In the genomic region with DNA sequence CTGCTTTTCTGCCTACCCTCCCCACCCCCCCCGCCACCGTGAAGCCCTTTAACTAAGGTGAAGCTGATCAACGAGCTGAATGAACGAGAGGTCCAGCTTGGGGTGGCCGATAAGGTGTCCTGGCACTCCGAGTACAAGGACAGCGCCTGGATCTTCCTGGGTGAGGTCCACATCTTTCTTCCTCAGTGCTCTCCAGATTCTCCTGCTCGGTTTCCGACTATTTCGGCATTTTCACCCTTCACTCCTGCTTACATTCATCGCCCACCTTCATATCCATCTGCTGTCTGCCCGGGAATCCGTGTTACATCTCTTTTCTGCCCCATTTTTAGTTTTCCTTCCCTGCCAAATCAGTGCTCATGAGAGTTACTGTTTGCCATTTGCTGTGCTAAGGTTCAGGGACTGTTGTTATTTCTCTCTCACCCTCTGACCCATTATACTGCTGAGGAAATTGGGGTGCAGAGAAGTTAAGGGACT, we compare ENCODE assay signal across 8 cellular contexts. TPM values are rescaled to one million over a fixed set of nuclear protein-coding genes. Genes with fewer than 3 reads are reported as not detected.
DNase-seq lines count a peak whose midpoint lies in the region; ATAC-seq and TF ChIP-seq lines count a peak whose summit lies in the region.

No MANE protein-coding gene starts in this region.

- H3K27ac Mint-ChIP-seq in chondrocyte (ENCODE audit: unreplicated experiment) (peak overlapping the region; percentile 7), natural killer cell (peak overlapping the region; percentile 87 to 96)

- H3K9ac ChIP-seq in BLaER1 = peak overlapping the region; percentile 74

- peaks cover 13% of the 10 kb centered on the region; the same call in 1 of the 2 replicates for H4K20me1 ChIP-seq in BLaER1

- H3K27me3 ChIP-seq in BLaER1 = peaks cover 63% of the 10 kb centered on the region

- TF ChIP-seq CTCF in chondrocyte (IDR thresholded peaks at IDR 0.05) (no peak), natural killer cell (IDR thresholded peaks at IDR 0.05) (no peak)

- ATAC-seq in natural killer cell (no peak), GM19395 (IDR thresholded peaks at IDR 0.05; ENCODE audit: unreplicated experiment) (no peak), HG03135 (IDR thresholded peaks at IDR 0.05; ENCODE audit: unreplicated experiment) (no peak)

- H3K4me1 ChIP-seq in BLaER1 = 0 out of 2 replicates have a peak, but pooled peaks cover 3% of the 10 kb centered on the region

- in situ Hi-C loops in ACHN (cut with HindIII; ENCODE audit: low pct_ligation_motif_present, low pct_unique_long_range_greater_than_20kb, low sequenced_read_pairs) = no loop called here

- no peak for DNase-seq in Jurkat, Clone E6-1 (ENCODE audit: low read depth, low spot score)
- no peak for DNase-seq in chondrocyte (ENCODE audit: low spot score)
- no peak for DNase-seq in natural killer cell
- DNase-seq in ACHN = no peak
- no peak for DNase-seq in globus pallidus (ENCODE audit: low spot score)

- H3K36me3 Mint-ChIP-seq in chondrocyte (ENCODE audit: low read depth) (no peaks in the 10 kb centered on the region), natural killer cell (no peaks in the 10 kb centered on the region)

- no peaks in the 10 kb centered on the region for H3K9me3 Mint-ChIP-seq in chondrocyte (ENCODE audit: low read depth)
- H3K9me3 Mint-ChIP-seq in natural killer cell = no peaks in the 10 kb centered on the region

- no peaks in the 10 kb centered on the region for H3K27me3 Mint-ChIP-seq in chondrocyte (ENCODE audit: low read depth)
- H3K27me3 Mint-ChIP-seq in natural killer cell (ENCODE audit: low read depth in 2 of 2) = peaks cover 13 to 21% of the 10 kb centered on the region in 2 donors

- H3K27ac ChIP-seq in BLaER1 = peak overlapping the region; percentile 66

- H3K4me3 Mint-ChIP-seq in chondrocyte (ENCODE audit: unreplicated experiment) = peak overlapping the region; percentile 79
- H3K4me3 Mint-ChIP-seq in natural killer cell = peak overlapping the region; percentile 87

- intact Hi-C loops in natural killer cell (cut with micrococcal nuclease) = no loop called here

- no peaks in the 10 kb centered on the region for H3K9me3 ChIP-seq in BLaER1

- peaks cover 21% of the 10 kb centered on the region for H3K36me3 ChIP-seq in BLaER1

- peaks cover 11% of the 10 kb centered on the region for H3K4me1 Mint-ChIP-seq in chondrocyte (ENCODE audit: low read depth)
- H3K4me1 Mint-ChIP-seq in natural killer cell = peaks cover 11 to 13% of the 10 kb centered on the region in 2 donors

- H3K4me2 ChIP-seq in BLaER1 = peak overlapping the region; percentile 60

- peak overlapping the region; percentile 68 for H3K4me3 ChIP-seq in BLaER1
- H3K4me3 ChIP-seq in Jurkat, Clone E6-1 (ENCODE audit: low read length) = peak overlapping the region; percentile 80

RNA-seq across cellular contexts. Expression of a gene that starts 0.5 kb away (rescaled TPM):
- 78.2 TPM for polyA plus RNA-seq in Jurkat, Clone E6-1 (2012; ENCODE audit: insufficient read depth, insufficient read length)
- total RNA-seq in chondrocyte = 16.3 to 16.9 TPM (median 16.3 TPM) in 3 replicates
- total RNA-seq in natural killer cell = 10 to 100 TPM; 19.1 to 26.3 (median 21.9) TPM

RNA-seq across cellular contexts. Expression of a gene that starts 16.8 kb away (rescaled TPM):
- polyA plus RNA-seq in Jurkat, Clone E6-1 (2012; ENCODE audit: insufficient read depth, insufficient read length) = not detected
- total RNA-seq in chondrocyte (not detected in 3 replicates), natural killer cell (not detected)
